20 cellular contexts compared by ENCODE assay signal in the genomic region with DNA sequence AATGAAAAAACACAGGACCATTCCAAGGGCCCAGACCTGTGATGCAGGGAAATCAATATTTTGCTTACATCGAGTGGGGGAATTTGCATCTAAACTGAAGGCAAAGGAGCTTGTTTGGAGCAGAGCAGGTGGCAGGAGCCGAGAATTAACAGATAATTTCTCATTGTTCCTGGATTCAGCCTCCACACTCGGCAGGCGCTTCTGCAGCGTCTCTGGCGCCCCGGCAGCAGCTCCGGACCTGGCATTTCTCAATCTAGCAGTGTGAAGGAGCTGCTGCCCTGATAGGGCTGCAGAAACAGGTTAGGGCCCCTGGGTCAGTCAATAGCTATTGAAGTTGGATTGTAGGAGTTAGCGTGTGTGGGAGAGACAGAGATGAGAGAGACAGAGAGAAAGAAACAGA. TPM values are rescaled to one million over a fixed set of nuclear protein-coding genes. Genes with fewer than 3 reads are reported as not detected.
DNase-seq lines count a peak whose midpoint lies in the region; ATAC-seq and TF ChIP-seq lines count a peak whose summit lies in the region.
"Had no signal": no experiment of that assay in that cellular context is flagged by ENCODE, and none has a peak within 500 bp of the region (broad histone marks: within the 10 kb centered on the region; RNA-seq: fewer than 3 reads in every experiment).

No MANE protein-coding gene starts in this region.

- H3K9me2 ChIP-seq in GM23338 (ENCODE audit: insufficient read depth): 0 out of 2 replicates have a peak, but pooled peaks cover 5% of the 10 kb centered on the region

- H3K79me2 ChIP-seq in GM23338 (replicated peaks; ENCODE audit: insufficient read depth): peaks cover 24% of the 10 kb centered on the region

- H3K4me3 ChIP-seq in GM23338: no peak overlapping the region
- no peak overlapping the region for H3K4me3 ChIP-seq in Peyer's patch
- H3K4me3 ChIP-seq: HAP-1 had no signal

- H3K36me3 ChIP-seq in GM23338 (ENCODE audit: insufficient read depth) (no peaks in the 10 kb centered on the region), Peyer's patch (no peaks in the 10 kb centered on the region)
- H3K36me3 ChIP-seq: HAP-1 had no signal

- H3K4me1 ChIP-seq in GM23338 (ENCODE audit: insufficient read depth) (peaks cover 45% of the 10 kb centered on the region), Peyer's patch (peaks cover 0 to 28% (median 9%) of the 10 kb centered on the region in 4 donors)
- H3K4me1 ChIP-seq: HAP-1 had no signal

- H3K27ac Mint-ChIP-seq in GM23338: no peak overlapping the region
- H3K27ac Mint-ChIP-seq: CD4-positive, alpha-beta T cell; IgD-negative memory B cell had no signal

- H3K27me3 Mint-ChIP-seq in GM23338 (ENCODE audit: insufficient read depth, low read depth, poor library complexity): peaks cover 38% of the 10 kb centered on the region

- H3F3A ChIP-seq in GM23338 (replicated peaks; ENCODE audit: low read depth): peaks cover 16% of the 10 kb centered on the region

- no peaks in the 10 kb centered on the region; the same call in 2 of the 3 replicates for H3K36me3 Mint-ChIP-seq in GM23338 (ENCODE audit: low read depth)

- no peak for TF ChIP-seq POLR2A in Peyer's patch (IDR thresholded peaks at IDR 0.05)

- peaks cover 3% of the 10 kb centered on the region; the same call in 1 of the 3 replicates for H3K9me3 Mint-ChIP-seq in GM23338
- H3K9me3 Mint-ChIP-seq: CD4-positive, alpha-beta T cell had no signal

- H3K4me3 Mint-ChIP-seq in GM23338: no peak overlapping the region
- H3K4me3 Mint-ChIP-seq: CD4-positive, alpha-beta T cell had no signal

- H3K27ac ChIP-seq in GM23338 (ENCODE audit: low read depth): no peak overlapping the region
- H3K27ac ChIP-seq in Peyer's patch: no peak overlapping the region
- H3K27ac ChIP-seq: C4-2B had no signal

- H3K4me2 ChIP-seq in GM23338: peak overlapping the region; percentile 31; the same call in 1 of the 2 replicates

- H3K27me3 ChIP-seq in GM23338 (ENCODE audit: insufficient read depth) (peaks cover 56% of the 10 kb centered on the region), Peyer's patch (peaks cover 0 to 38% of the 10 kb centered on the region in 2 donors)

- TF ChIP-seq CTCF in GM23338 (conservative IDR thresholded peaks at IDR 0.05; ENCODE audit: low read depth in 2 of 2): no peak
- no peak for TF ChIP-seq CTCF in Peyer's patch (IDR thresholded peaks at IDR 0.05)

- peak; percentile 15 for DNase-seq in NCI-H748 (lab: John Stamatoyannopoulos, UW; ENCODE audit: unreplicated experiment)
- no peak for DNase-seq in NCI-H748 treated with DMSO at 0.1 percent for 48 hours (lab: John Stamatoyannopoulos, UW)
- no peak for DNase-seq in GM23338 (ENCODE audit: low spot score)
- peak; percentile 45 for DNase-seq in SK-N-DZ (ENCODE audit: low spot score)
- DNase-seq in AG08396 (ENCODE audit: low spot score): no peak
- DNase-seq in Peyer's patch: no peak
- DNase-seq in SW480 (ENCODE audit: low spot score): no peak
- DNase-seq: ACHN; AML-193; CD4-positive, alpha-beta T cell; DMS153; DMS79; GF-D8 had no signal

- H2AFZ ChIP-seq in GM23338: no peak overlapping the region

- no peak for ATAC-seq in GM23338
- ATAC-seq: HepG2 had no signal

- peaks cover 41% of the 10 kb centered on the region for H3K4me1 Mint-ChIP-seq in GM23338

- H4K20me1 ChIP-seq in GM23338 (replicated peaks; ENCODE audit: insufficient read depth): peaks cover 24% of the 10 kb centered on the region

- no peaks in the 10 kb centered on the region for H3K9me3 ChIP-seq in Peyer's patch
- H3K9me3 ChIP-seq: HAP-1 had no signal

TF ChIP-seq in GM23338, 12 proteins besides CTCF, POLR2A, EP300 and RAD21:
- no peak for TF ChIP-seq NANOG (IDR thresholded peaks at IDR 0.05; ENCODE audit: borderline replicate concordance)
- TF ChIP-seq CREB1 (CRISPR knock-in tag; IDR thresholded peaks at IDR 0.05; ENCODE audit: low read depth): no peak
- TF ChIP-seq STAT1 (IDR thresholded peaks at IDR 0.05; ENCODE audit: unreplicated experiment): no peak
- TF ChIP-seq, protein P1, sequence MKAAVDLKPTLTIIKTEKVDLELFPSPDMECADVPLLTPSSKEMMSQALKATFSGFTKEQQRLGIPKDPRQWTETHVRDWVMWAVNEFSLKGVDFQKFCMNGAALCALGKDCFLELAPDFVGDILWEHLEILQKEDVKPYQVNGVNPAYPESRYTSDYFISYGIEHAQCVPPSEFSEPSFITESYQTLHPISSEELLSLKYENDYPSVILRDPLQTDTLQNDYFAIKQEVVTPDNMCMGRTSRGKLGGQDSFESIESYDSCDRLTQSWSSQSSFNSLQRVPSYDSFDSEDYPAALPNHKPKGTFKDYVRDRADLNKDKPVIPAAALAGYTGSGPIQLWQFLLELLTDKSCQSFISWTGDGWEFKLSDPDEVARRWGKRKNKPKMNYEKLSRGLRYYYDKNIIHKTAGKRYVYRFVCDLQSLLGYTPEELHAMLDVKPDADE (IDR thresholded peaks at IDR 0.05): no peak
- TF ChIP-seq JUNB (IDR thresholded peaks at IDR 0.05; ENCODE audit: unreplicated experiment): no peak
- TF ChIP-seq EZH2phosphoT487 (IDR thresholded peaks at IDR 0.05; ENCODE audit: unreplicated experiment): no peak
- TF ChIP-seq EZH2 (IDR thresholded peaks at IDR 0.05; ENCODE audit: low read depth, unreplicated experiment): no peak
- TF ChIP-seq REST (IDR thresholded peaks at IDR 0.05; ENCODE audit: unreplicated experiment): no peak

RNA-seq across cellular contexts. Expression of gene SYT6, which starts 2.1 kb away (rescaled TPM):
- total RNA-seq in GM23338 (2014; rRNA removed; shearing (Covaris generic)): 41.7 and 42.6 TPM in 2 replicates
- polyA plus RNA-seq in GM23338 (2016; fragmentation: Nextera tagmentation; extraction: Ambion mirVana): 25.4 and 31.2 TPM in 2 replicates
- 9.6 and 11.0 TPM in 2 replicates for polyA plus RNA-seq in SK-N-DZ (2014; cell fraction: cytosol; rRNA removed)
- polyA plus RNA-seq in SK-N-DZ (2014; cell fraction: nucleus; rRNA removed): 15.0 and 21.0 TPM in 2 replicates
- not detected for total RNA-seq in Peyer's patch
- total RNA-seq: CD4-positive, alpha-beta T cell; Daoy; H4; HepG2 had no signal
- polyA plus RNA-seq: BJ, HepG2, IgD-negative memory B cell had no signal

Comparison
In these comparisons a context has a peak if more than half of its experiments do, and no peak if none do; other contexts are left out.
1. DNase-seq: peak in NCI-H748 (single experiment) and SK-N-DZ (single experiment); none in NCI-H748 treated with DMSO at 0.1 percent for 48 hours (single experiment), GM23338 (single experiment), AG08396 (single experiment), Peyer's patch (0 of 3) and SW480 (single experiment).
2. RNA of gene SYT6, which starts 2.1 kb away (total RNA-seq): 41.7 to 42.6 TPM in GM23338; not detected in Peyer's patch; every median in the first group is over 10 times any median in the second.